In the genomic region with DNA sequence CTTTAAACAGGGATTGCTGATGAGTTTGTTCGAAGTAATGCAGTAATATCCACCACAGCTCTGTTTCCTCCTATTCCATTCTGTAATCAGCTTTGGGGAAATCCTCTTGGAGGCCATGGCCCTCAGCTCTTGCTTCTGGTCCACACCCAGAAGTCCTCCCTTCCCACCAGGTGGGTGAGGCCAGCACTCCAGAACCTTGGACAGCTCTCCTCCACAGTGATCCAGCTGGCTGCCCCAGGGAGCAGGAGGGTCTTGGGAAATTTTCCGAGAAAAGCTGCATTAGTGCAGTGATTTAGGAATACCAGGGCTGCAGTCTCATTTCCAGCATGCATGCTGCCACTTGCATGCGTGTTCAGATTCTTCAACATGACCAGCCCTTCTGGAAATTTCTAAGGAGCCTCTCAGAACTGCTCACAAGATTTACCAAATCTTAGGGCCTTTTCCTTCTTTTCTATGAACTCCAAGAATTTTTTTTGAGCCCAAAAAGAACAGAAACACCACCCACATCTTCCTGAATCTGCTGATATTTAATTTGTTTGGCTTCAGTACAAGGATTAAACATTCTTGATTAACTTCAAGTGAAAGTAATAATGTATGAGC, we compare ENCODE assay signal across 11 cellular contexts. TPM values are rescaled to one million over a fixed set of nuclear protein-coding genes. Genes with fewer than 3 reads are reported as not detected.
DNase-seq lines count a peak whose midpoint lies in the region; ATAC-seq, FAIRE-seq and TF ChIP-seq lines count a peak whose summit lies in the region.
"Had no signal": no experiment of that assay in that cellular context is flagged by ENCODE, and none has a peak within 500 bp of the region (broad histone marks: within the 10 kb centered on the region; RNA-seq: fewer than 3 reads in every experiment).

No MANE protein-coding gene starts in this region.

- peaks cover 24% of the 10 kb centered on the region for H3K27me3 Mint-ChIP-seq in neural progenitor cell (ENCODE audit: insufficient read depth, low read depth)

- POLR2A ChIA-PET in H1 (lab: Charles Lee; ENCODE audit: partially characterized antibody), result no interaction called here

- H3F3A ChIP-seq in GM23248 (ENCODE audit: insufficient read depth) (no peaks in the 10 kb centered on the region), neural progenitor cell (ENCODE audit: low read depth) (peaks cover 4% of the 10 kb centered on the region)

- H3K79me1 ChIP-seq in H1 (ENCODE audit: low read depth, low read length), result no peaks in the 10 kb centered on the region

- no peak overlapping the region for H3K4me3 Mint-ChIP-seq in neural progenitor cell

- no peak overlapping the region for H2BK15ac ChIP-seq in H1 (ENCODE audit: low read length)

- H3K79me2 ChIP-seq in GM23248 (ENCODE audit: insufficient read depth) (no peaks in the 10 kb centered on the region), H1 (ENCODE audit: control insufficient read depth in 1 of 2, insufficient read depth in 2 of 2, low read length in 2 of 2) (no peaks in the 10 kb centered on the region), neural progenitor cell (ENCODE audit: low read depth) (no peaks in the 10 kb centered on the region)

- H3K56ac ChIP-seq in H1 (replicated peaks; ENCODE audit: insufficient read length, low read depth, low read length), result no peak overlapping the region

- TF ChIP-seq POLR2A in H1 (IDR thresholded peaks at IDR 0.05; ENCODE audit: control extremely low read depth in 1 of 2, low read depth in 2 of 2, low read length in 2 of 2) (no peak), GM12892 (IDR thresholded peaks at IDR 0.05; ENCODE audit: low read depth, low read length) (no peak)

- peaks cover 3% of the 10 kb centered on the region for H3K9me3 Mint-ChIP-seq in neural progenitor cell

- no peak overlapping the region for H3K27ac Mint-ChIP-seq in neural progenitor cell

- peak in 1 of 2 experiments; percentile 4; a peak in 1 of 4 replicates for TF ChIP-seq RAD21 in H1 (IDR thresholded peaks at IDR 0.05 in 1 of 2, conservative IDR thresholded peaks at IDR 0.05 in 1 of 2; ENCODE audit: low read depth in 2 of 2, low read length in 2 of 2)

- no peak overlapping the region for H4K5ac ChIP-seq in H1 (ENCODE audit: insufficient read length, low read depth, low read length)

- H3K36me3 ChIP-seq in GM23248 (ENCODE audit: low read depth) (no peaks in the 10 kb centered on the region), H1 (ENCODE audit: control insufficient read depth in 2 of 4, insufficient read depth in 4 of 4, low read length in 3 of 4) (no peaks in the 10 kb centered on the region), neural progenitor cell (no peaks in the 10 kb centered on the region)
- H3K36me3 ChIP-seq: spleen, suprapubic skin had no signal

- H3K4me3 ChIP-seq in GM23248 (no peak overlapping the region), H1 (ENCODE audit: extremely low read depth in 1 of 4, insufficient read depth in 2 of 4, low read depth in 3 of 4, low read length in 4 of 4) (no peak overlapping the region), neural progenitor cell (no peak overlapping the region)
- H3K4me3 ChIP-seq: spleen, suprapubic skin had no signal

- no peak overlapping the region for H2BK12ac ChIP-seq in H1 (ENCODE audit: low read depth, low read length)

- H2AFZ ChIP-seq in GM23248, result no peak overlapping the region
- no peak overlapping the region for H2AFZ ChIP-seq in H1 (ENCODE audit: low read length)
- no peak overlapping the region for H2AFZ ChIP-seq in neural progenitor cell (replicated peaks)

- H3K9ac ChIP-seq in GM23248 (no peak overlapping the region), H1 (replicated peaks in 1 of 4; ENCODE audit: extremely low read depth in 1 of 4, low read depth in 3 of 4, low read length in 3 of 4) (no peak overlapping the region), neural progenitor cell (no peak overlapping the region)

- no peak overlapping the region for H2BK120ac ChIP-seq in H1 (replicated peaks; ENCODE audit: low read depth, low read length)

- H3K27ac ChIP-seq in GM23248 (no peak overlapping the region), H1 (ENCODE audit: low read depth, low read length) (no peak overlapping the region), neural progenitor cell (no peak overlapping the region)
- H3K27ac ChIP-seq: spleen, suprapubic skin had no signal

- no peak overlapping the region for H3K18ac ChIP-seq in H1 (ENCODE audit: extremely low read depth, low read length)

- H3K9me2 ChIP-seq in GM23248 (ENCODE audit: insufficient read depth), result no peaks in the 10 kb centered on the region

- H4K91ac ChIP-seq in H1 (replicated peaks; ENCODE audit: insufficient read length, low read length), result no peak overlapping the region

- no peak overlapping the region for H2BK20ac ChIP-seq in H1 (ENCODE audit: low read length)

- DNase-seq in GM23248 (peak; percentile 61), NAMALWA (ENCODE audit: low spot score) (peak; percentile 16), H1 (ENCODE audit: low read depth in 1 of 2, low spot score in 2 of 2) (peak in 1 of 2 experiments; percentile 77), neural progenitor cell (ENCODE audit: low spot score) (peak; percentile 84), sciatic nerve (ENCODE audit: low spot score) (no peak), GM12892 (ENCODE audit: insufficient read length) (no peak)
- DNase-seq in stimulated activated CD4-positive, alpha-beta T cell treated with anti-CD3 and anti-CD28 coated beads, Interleukin-4, amount 100 ng/mL, for 4 hours, result no peak
- DNase-seq: anterior cingulate cortex, NCI-H187, spleen had no signal

- no peak overlapping the region for H3K23ac ChIP-seq in H1 (ENCODE audit: insufficient read length)

- H3K9me3 ChIP-seq in GM23248 (ENCODE audit: low read depth) (no peaks in the 10 kb centered on the region), H1 (ENCODE audit: insufficient read depth in 2 of 2, low read depth in 1 of 2, low read length in 1 of 2) (no peaks in the 10 kb centered on the region), neural progenitor cell (ENCODE audit: low read depth) (no peaks in the 10 kb centered on the region)
- H3K9me3 ChIP-seq: spleen, suprapubic skin had no signal

- in situ Hi-C loops in GM23248 (cut with MboI), result no loop called here

- no peaks in the 10 kb centered on the region for H3K36me3 Mint-ChIP-seq in neural progenitor cell

- H3K14ac ChIP-seq in H1 (ENCODE audit: insufficient read length), result no peak overlapping the region

- H3K4me1 ChIP-seq in GM23248 (ENCODE audit: insufficient read depth), result no peaks in the 10 kb centered on the region
- H3K4me1 ChIP-seq in H1 (replicated peaks in 1 of 4; ENCODE audit: control insufficient read depth in 3 of 4, insufficient read depth in 4 of 4, low read length in 3 of 4), result peaks cover 0 to 10% (median 9%) of the 10 kb centered on the region in 4 experiments; a peak in 5 of 7 replicates
- peaks cover 9% of the 10 kb centered on the region for H3K4me1 ChIP-seq in neural progenitor cell

- peaks cover 12% of the 10 kb centered on the region for H3K23me2 ChIP-seq in H1 (ENCODE audit: low read depth, low read length)

- H3K4me2 ChIP-seq in GM23248 (ENCODE audit: unreplicated experiment) (no peak overlapping the region), H1 (ENCODE audit: insufficient read depth in 1 of 2, low read depth in 2 of 2, low read length in 2 of 2) (no peak overlapping the region), neural progenitor cell (no peak overlapping the region)

- no peak overlapping the region for H4K8ac ChIP-seq in H1 (ENCODE audit: extremely low read depth, insufficient read depth, low read length)

- peak; percentile 50 for FAIRE-seq in H1 (lab: Jason Lieb, UNC)
- no peak for FAIRE-seq in GM12892 (lab: Jason Lieb, UNC)

- 14% methylated on average over 3 of the region's 3 CpGs for WGBS in GM23248 (ENCODE audit: low coverage in 1 of 2, low lambda C conversion rate in 2 of 2, missing lambda C conversion rate in 2 of 2), 2 experiments
- WGBS in H1 (ENCODE audit: extremely low coverage in 1 of 2, insufficient coverage in 1 of 2, insufficient read length in 1 of 2, insufficient replicate concordance in 2 of 2, low coverage in 1 of 2, low lambda C conversion rate in 2 of 2, missing lambda C conversion rate in 1 of 2), 2 experiments, result 66% methylated on average over 3 of the region's 3 CpGs; no CpG with 5 or more reads in 1 of the 2 experiments

- no peak overlapping the region for H3K4ac ChIP-seq in H1 (replicated peaks; ENCODE audit: insufficient read length, low read depth, low read length)

- TF ChIP-seq CTCF in H1 (IDR thresholded peaks at IDR 0.05; ENCODE audit: control extremely low read depth in 1 of 3, insufficient read depth in 1 of 3, low read depth in 1 of 3, low read length in 3 of 3) (no peak), neural progenitor cell (IDR thresholded peaks at IDR 0.05) (peak; percentile 5)

- CTCF ChIA-PET in H1 (lab: Charles Lee; ENCODE audit: partially characterized antibody), result interaction anchor here (0.6 to 16.6 kb wide), 28 partner anchors 8 to 657 kb away, joined by 3 to 153 read pairs (median 5); no protein-coding TSS in a partner anchor

- no peak overlapping the region for H2BK5ac ChIP-seq in H1 (ENCODE audit: low read depth, low read length)

- H2AK5ac ChIP-seq in H1 (ENCODE audit: low read depth, low read length), result no peak overlapping the region

- no peaks in the 10 kb centered on the region for H4K20me1 ChIP-seq in GM23248 (ENCODE audit: insufficient read depth)
- peaks cover 2 to 3% of the 10 kb centered on the region in 2 experiments for H4K20me1 ChIP-seq in H1 (replicated peaks in 1 of 2; ENCODE audit: control insufficient read depth in 1 of 2, insufficient read depth in 2 of 2, low read length in 2 of 2)
- peaks cover 30% of the 10 kb centered on the region for H4K20me1 ChIP-seq in neural progenitor cell (ENCODE audit: low read depth)

- ATAC-seq in sciatic nerve, result no peak

- H3K4me1 Mint-ChIP-seq in neural progenitor cell, result peaks cover 13% of the 10 kb centered on the region

- H3K27me3 ChIP-seq in GM23248 (replicated peaks; ENCODE audit: insufficient read depth) (peaks cover 16% of the 10 kb centered on the region), H1 (replicated peaks in 1 of 4; ENCODE audit: control insufficient read depth in 3 of 4, extremely low read depth in 1 of 4, insufficient read depth in 3 of 4, low read length in 3 of 4) (peaks cover 16 to 26% (median 23%) of the 10 kb centered on the region in 4 experiments), neural progenitor cell (peaks cover 53% of the 10 kb centered on the region)

- no peak for TF ChIP-seq EP300 in H1 (IDR thresholded peaks at IDR 0.05; ENCODE audit: borderline replicate concordance in 1 of 2, low read depth in 2 of 2, low read length in 2 of 2)

- intact Hi-C loops in sciatic nerve (cut with DNase I), result no loop called here

RNA-seq across cellular contexts. Expression of a gene that starts 4.2 kb away (rescaled TPM):
- total RNA-seq in GM23248 (2014; rRNA removed; shearing (Covaris generic)), result 0.32 TPM in 1 of 2 replicates, not detected in the other
- polyA plus RNA-seq in GM23248 (2016; fragmentation: Nextera tagmentation; extraction: Ambion mirVana) (0.24 and 0.32 TPM in 2 replicates), H1 (2011; rRNA removed) (0.39 and 0.55 TPM in 2 replicates)
- 1.1 and 1.3 TPM in 2 replicates for total RNA-seq in H1 (2021; fragmentation: NEBNext Ultra II Directional; extraction: Animal tissue kit (Norgen Biotek cat#: 25700))
- polyA plus RNA-seq in H1 (2011; cell fraction: cytosol; rRNA removed), result 0.39 TPM
- polyA plus RNA-seq in H1 (2011; cell fraction: nucleus; rRNA removed), result 1.3 TPM
- 1.2 to 1.8 TPM (median 1.7 TPM) in 4 replicates for polyA plus RNA-seq in H1 (2012, experiment 1 of 2)
- 0.35 TPM for polyA plus RNA-seq in H1 (2012, experiment 2 of 2)
- polyA plus RNA-seq in H1 (2013, experiment 1 of 2), result 0.39 TPM
- polyA plus RNA-seq in H1 (2013, experiment 2 of 2), result 0.46 TPM
- 0.12 and 0.66 TPM in 2 replicates for polyA minus RNA-seq in H1 (2011; rRNA and poly(A)+ RNA removed)
- 1.6 TPM for polyA minus RNA-seq in H1 (2011; cell fraction: cytosol; rRNA and poly(A)+ RNA removed)
- 1.1 TPM for polyA minus RNA-seq in H1 (2011; cell fraction: nucleus; rRNA and poly(A)+ RNA removed)
- total RNA-seq in neural progenitor cell (ENCODE audit: low replicate concordance) (1.4 TPM in 1 of 2 replicates, not detected in the other), sciatic nerve (1.2 TPM)
- 0.38 TPM for polyA plus RNA-seq in GM12892 (2012; ENCODE audit: missing spikeins)

Comparison
In these comparisons a context has a peak if more than half of its experiments do, and no peak if none do; other contexts are left out.
1. DNase-seq: peak in GM23248 (single experiment), NAMALWA (single experiment) and neural progenitor cell (single experiment); none in sciatic nerve (single experiment), stimulated activated CD4-positive, alpha-beta T cell treated with anti-CD3 and anti-CD28 coated beads, Interleukin-4, amount 100 ng/mL, for 4 hours (0 of 2) and GM12892 (single experiment).